In genomic region chr1:187009320-187009719, GRCh38 we compare ENCODE assay signal across 20 cellular contexts.
"Had no signal": no experiment of that assay in that cellular context is flagged by ENCODE, and none has a peak within 500 bp of the region (broad histone marks: within the 10 kb centered on the region; RNA-seq: fewer than 3 reads in every experiment).

No MANE protein-coding gene starts in this region.

- H3K27ac Mint-ChIP-seq: activated CD8-positive, alpha-beta T cell treated with anti-CD3 and anti-CD28 coated beads for 36 hours; activated naive CD8-positive, alpha-beta T cell treated with anti-CD3 and anti-CD28 coated beads, Interleukin-2, amount 10 ng/mL, durations not matched to agents 7 days and 5 days; activated T-cell treated with anti-CD3 and anti-CD28 coated beads, Interleukin-2, amount 50 U/mL, for 24 hours; effector memory CD8-positive, alpha-beta T cell; natural killer cell treated with Interleukin-12 subunit alpha and Interleukin-12 subunit beta and Interleukin-15 and Interleukin-18, amount 100 ng/mL, for 72 hours had no signal

- H3K79me2 ChIP-seq: hepatocyte had no signal

- H3K27me3 ChIP-seq: cardiac muscle cell, esophagus squamous epithelium, hepatocyte, stomach, upper lobe of left lung had no signal

- H3K4me3 Mint-ChIP-seq: activated CD8-positive, alpha-beta T cell treated with anti-CD3 and anti-CD28 coated beads for 36 hours; activated naive CD8-positive, alpha-beta T cell treated with anti-CD3 and anti-CD28 coated beads, Interleukin-2, amount 10 ng/mL, durations not matched to agents 7 days and 5 days; activated T-cell treated with anti-CD3 and anti-CD28 coated beads, Interleukin-2, amount 50 U/mL, for 24 hours; effector memory CD8-positive, alpha-beta T cell; natural killer cell treated with Interleukin-12 subunit alpha and Interleukin-12 subunit beta and Interleukin-15 and Interleukin-18, amount 100 ng/mL, for 72 hours had no signal

- H3K4me1 Mint-ChIP-seq: activated naive CD8-positive, alpha-beta T cell treated with anti-CD3 and anti-CD28 coated beads, Interleukin-2, amount 10 ng/mL, durations not matched to agents 7 days and 5 days had no signal

- H3K36me3 ChIP-seq: cardiac muscle cell, esophagus squamous epithelium, stomach, upper lobe of left lung had no signal

- DNase-seq: activated CD4-positive, alpha-beta T cell treated with anti-CD3 and anti-CD28 coated beads for 48 hours; activated CD4-positive, CD25-positive, alpha-beta regulatory T cell; activated CD8-positive, alpha-beta T cell treated with anti-CD3 and anti-CD28 coated beads for 36 hours; activated naive CD4-positive, alpha-beta T cell treated with Interleukin-2 at 50 U/mL for 16 hours; activated naive CD8-positive, alpha-beta T cell treated with anti-CD3 and anti-CD28 coated beads, Interleukin-2, amount 10 ng/mL, durations not matched to agents 7 days and 5 days; activated T-cell treated with anti-CD3 and anti-CD28 coated beads, Interleukin-2, amount 50 U/mL, for 24 hours; amygdala; dermis blood vessel endothelial cell; effector memory CD8-positive, alpha-beta T cell; esophagus squamous epithelium; islet precursor cell; stimulated activated CD4-positive, alpha-beta T cell treated with anti-CD3 and anti-CD28 coated beads, Interleukin-4, amount 100 ng/mL, for 1 hour; stomach; upper lobe of left lung had no signal

- H3K4me1 ChIP-seq: esophagus squamous epithelium, stomach, upper lobe of left lung had no signal

- H3K4me2 ChIP-seq: hepatocyte, smooth muscle cell had no signal

- ATAC-seq: activated CD8-positive, alpha-beta T cell treated with anti-CD3 and anti-CD28 coated beads for 36 hours; effector memory CD8-positive, alpha-beta T cell; natural killer cell treated with Interleukin-12 subunit alpha and Interleukin-12 subunit beta and Interleukin-15 and Interleukin-18, amount 100 ng/mL, for 72 hours; sciatic nerve had no signal

- H3K27ac ChIP-seq: cardiac muscle cell, esophagus squamous epithelium, hepatocyte, stomach, upper lobe of left lung had no signal

- H3K36me3 Mint-ChIP-seq: activated naive CD8-positive, alpha-beta T cell treated with anti-CD3 and anti-CD28 coated beads, Interleukin-2, amount 10 ng/mL, durations not matched to agents 7 days and 5 days had no signal

- H2AFZ ChIP-seq: hepatocyte had no signal

- H3K27me3 Mint-ChIP-seq: activated naive CD8-positive, alpha-beta T cell treated with anti-CD3 and anti-CD28 coated beads, Interleukin-2, amount 10 ng/mL, durations not matched to agents 7 days and 5 days; effector memory CD8-positive, alpha-beta T cell; natural killer cell treated with Interleukin-12 subunit alpha and Interleukin-12 subunit beta and Interleukin-15 and Interleukin-18, amount 100 ng/mL, for 72 hours had no signal

- H3K4me3 ChIP-seq: cardiac muscle cell, esophagus squamous epithelium, hepatocyte, lung, smooth muscle cell, stomach, upper lobe of left lung had no signal
